ENCODE assay signal across 10 cellular contexts in the genomic region with DNA sequence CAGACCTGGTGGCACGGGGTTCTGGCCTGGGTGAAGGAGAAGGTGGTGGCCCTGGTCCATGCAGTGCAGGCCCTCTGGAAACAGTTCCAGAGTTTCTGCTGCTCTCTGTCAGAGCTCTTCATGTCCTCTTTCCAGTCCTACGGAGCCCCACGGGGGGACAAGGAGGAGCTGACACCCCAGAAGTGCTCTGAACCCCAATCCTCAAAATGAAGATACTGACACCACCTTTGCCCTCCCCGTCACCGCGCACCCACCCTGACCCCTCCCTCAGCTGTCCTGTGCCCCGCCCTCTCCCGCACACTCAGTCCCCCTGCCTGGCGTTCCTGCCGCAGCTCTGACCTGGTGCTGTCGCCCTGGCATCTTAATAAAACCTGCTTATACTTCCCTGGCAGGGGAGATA. TPM values are rescaled to one million over a fixed set of nuclear protein-coding genes. Genes with fewer than 3 reads are reported as not detected.
"Had no signal": no experiment of that assay in that cellular context is flagged by ENCODE, and none has a peak within 500 bp of the region (broad histone marks: within the 10 kb centered on the region; RNA-seq: fewer than 3 reads in every experiment).

No MANE protein-coding gene starts in this region.

RNA-seq across cellular contexts. Expression of gene IL32, which starts 3.7 kb away (rescaled TPM):
- polyA plus RNA-seq: neural cell had no signal

RNA-seq across cellular contexts. Expression of gene MMP25, which starts 22.8 kb away (rescaled TPM):
- total RNA-seq: dermis blood vessel endothelial cell, fibroblast of lung had no signal
- polyA plus RNA-seq: neural cell had no signal

RNA-seq across cellular contexts. Expression of gene ZSCAN10, which starts 29.9 kb away (rescaled TPM):
- total RNA-seq: ascending aorta, breast epithelium, cerebellum, dermis blood vessel endothelial cell, fibroblast of lung, liver, osteoblast, right cardiac atrium, suprapubic skin had no signal
- polyA plus RNA-seq: liver, right cardiac atrium had no signal

RNA-seq across cellular contexts. Expression of gene BICDL2, which starts 32.4 kb away (rescaled TPM):
- total RNA-seq: ascending aorta, cerebellum, dermis blood vessel endothelial cell, fibroblast of lung, osteoblast, right cardiac atrium had no signal
- polyA plus RNA-seq: fibroblast of lung, right cardiac atrium had no signal
